Comparison of ENCODE assay signal across 13 cellular contexts in genomic region chr6:166495487-166496314, GRCh38.
"Had no signal": no experiment of that assay in that cellular context is flagged by ENCODE, and none has a peak within 500 bp of the region (broad histone marks: within the 10 kb centered on the region; RNA-seq: fewer than 3 reads in every experiment).

No MANE protein-coding gene starts in this region.

- H3K4me3 Mint-ChIP-seq: activated naive CD4-positive, alpha-beta T cell treated with anti-CD3 and anti-CD28 coated beads, Interleukin-2, amount 10 ng/mL, durations not matched to agents 7 days and 5 days; stimulated activated naive B cell treated with anti-CD40 and anti-IgM and Interleukin-4, amounts not matched to agents 10 μg/mL and 1 μg/mL and 100 μg/mL, for 72 hours; T-helper 2 cell treated with Interferon-gamma antibody and Interleukin-4, amounts not matched to agents 5 μg/mL and 100 μg/mL, for 36 hours had no signal

- H3K27me3 Mint-ChIP-seq: activated naive CD4-positive, alpha-beta T cell treated with anti-CD3 and anti-CD28 coated beads, Interleukin-2, amount 10 ng/mL, durations not matched to agents 7 days and 5 days; stimulated activated naive B cell treated with anti-CD40 and anti-IgM and Interleukin-4, amounts not matched to agents 10 μg/mL and 1 μg/mL and 100 μg/mL, for 72 hours had no signal

- DNase-seq: activated CD4-positive, alpha-beta T cell treated with anti-CD3 and anti-CD28 coated beads, Interleukin-2, amount 50 U/mL, for 1 hour; activated CD4-positive, CD25-positive, alpha-beta regulatory T cell; activated naive CD4-positive, alpha-beta T cell treated with anti-CD3 and anti-CD28 coated beads, Interleukin-2, amount 10 ng/mL, durations not matched to agents 7 days and 5 days; colonic mucosa; effector memory CD4-positive, alpha-beta T cell; foreskin keratinocyte; kidney glomerular epithelial cell; pancreas; stimulated activated naive B cell treated with anti-CD40 and anti-IgM and Interleukin-4, amounts not matched to agents 10 μg/mL and 1 μg/mL and 100 μg/mL, for 72 hours; upper lobe of left lung had no signal

- H3K36me3 Mint-ChIP-seq: activated naive CD4-positive, alpha-beta T cell treated with anti-CD3 and anti-CD28 coated beads, Interleukin-2, amount 10 ng/mL, durations not matched to agents 7 days and 5 days had no signal

- H3K9me3 ChIP-seq: colonic mucosa, pancreas, SJSA1, upper lobe of left lung had no signal

- ATAC-seq: foreskin keratinocyte; pancreas; stimulated activated naive B cell treated with anti-CD40 and anti-IgM and Interleukin-4, amounts not matched to agents 10 μg/mL and 1 μg/mL and 100 μg/mL, for 72 hours had no signal

- H3K27ac Mint-ChIP-seq: activated naive CD4-positive, alpha-beta T cell treated with anti-CD3 and anti-CD28 coated beads, Interleukin-2, amount 10 ng/mL, durations not matched to agents 7 days and 5 days; T-helper 2 cell treated with Interferon-gamma antibody and Interleukin-4, amounts not matched to agents 5 μg/mL and 100 μg/mL, for 36 hours had no signal

- H3K4me3 ChIP-seq: colonic mucosa, pancreas, SJSA1, upper lobe of left lung had no signal

- H3K9me3 Mint-ChIP-seq: activated naive CD4-positive, alpha-beta T cell treated with anti-CD3 and anti-CD28 coated beads, Interleukin-2, amount 10 ng/mL, durations not matched to agents 7 days and 5 days; activated T-helper 2 cell treated with anti-CD3 and anti-CD28 coated beads, Interferon-gamma antibody, Interleukin-2, Interleukin-4, amounts not matched to agents 10 μg/mL and 5 μg/mL and 100 μg/mL, durations not matched to agents 14 hours and 24 hours and 36 hours; T-helper 2 cell treated with Interferon-gamma antibody and Interleukin-4, amounts not matched to agents 5 μg/mL and 100 μg/mL, for 36 hours had no signal

- H3K4me1 ChIP-seq: colonic mucosa, foreskin keratinocyte, pancreas, SJSA1 had no signal

- H3K27me3 ChIP-seq: colonic mucosa, foreskin keratinocyte, pancreas, SJSA1, upper lobe of left lung had no signal

- H3K27ac ChIP-seq: colonic mucosa, foreskin keratinocyte, pancreas, SJSA1, upper lobe of left lung had no signal

- H3K4me1 Mint-ChIP-seq: activated naive CD4-positive, alpha-beta T cell treated with anti-CD3 and anti-CD28 coated beads, Interleukin-2, amount 10 ng/mL, durations not matched to agents 7 days and 5 days had no signal

- H3K36me3 ChIP-seq: colonic mucosa, pancreas, SJSA1 had no signal
